In genomic region chr3:53085476-53085875, GRCh38 we compare ENCODE assay signal across 16 cellular contexts.
"Had no signal": no experiment of that assay in that cellular context is flagged by ENCODE, and none has a peak within 500 bp of the region (broad histone marks: within the 10 kb centered on the region; RNA-seq: fewer than 3 reads in every experiment).

No MANE protein-coding gene starts in this region.

- DNase-seq: colonic mucosa; effector CD8-positive, alpha-beta T cell; foreskin melanocyte; left colon; mammary epithelial cell; nucleus accumbens; right cardiac atrium; stimulated activated CD4-positive, alpha-beta T cell treated with anti-CD3 and anti-CD28 coated beads, Interleukin-4, amount 100 ng/mL, for 1 hour; stimulated activated CD8-positive, alpha-beta memory T cell treated with anti-CD3 and anti-CD28 coated beads, Interleukin-4, amount 100 ng/mL, for 48 hours; stimulated activated naive CD8-positive, alpha-beta T cell treated with anti-CD3 and anti-CD28 coated beads, Interleukin-15, Interleukin-2, amounts not matched to agents 100 U/mL and 50 U/mL, for 24 hours; thyroid gland had no signal

- H3K9me3 ChIP-seq: colonic mucosa, ovary, suprapubic skin, thyroid gland, vagina had no signal

- H3K36me3 ChIP-seq: colonic mucosa, neural progenitor cell, ovary, vagina had no signal

- ATAC-seq: stimulated activated effector memory CD8-positive, alpha-beta T cell treated with anti-CD3 and anti-CD28 coated beads, Interleukin-12 subunit alpha, Interleukin-12 subunit beta, amount 100 ng/mL, for 72 hours; stimulated activated naive CD8-positive, alpha-beta T cell treated with anti-CD3 and anti-CD28 coated beads, Interleukin-15, Interleukin-2, amounts not matched to agents 100 U/mL and 50 U/mL, for 24 hours had no signal

- H3K27ac ChIP-seq: colonic mucosa, neural progenitor cell, ovary, suprapubic skin, thyroid gland, vagina had no signal
